22 cellular contexts compared by ENCODE assay signal in the genomic region with DNA sequence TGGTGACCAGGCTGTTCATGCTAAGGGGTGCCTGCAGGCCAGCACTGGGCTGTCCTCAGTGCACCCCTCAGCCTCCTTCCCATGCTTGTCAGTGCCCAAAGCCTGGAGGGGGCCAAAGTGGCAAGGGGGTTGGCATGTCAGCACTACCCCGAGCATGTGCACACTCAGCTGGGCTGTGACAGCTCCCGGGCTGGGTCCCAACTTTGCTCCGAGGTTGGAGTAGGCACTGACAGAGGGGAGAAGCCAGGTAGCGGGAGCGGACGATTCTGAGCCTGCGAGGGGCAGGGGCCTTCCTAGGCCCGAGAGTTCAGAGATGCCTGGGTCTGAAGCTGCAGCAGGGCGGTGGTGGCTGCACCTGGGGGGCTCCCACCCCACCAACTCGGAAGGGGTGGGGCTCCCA.
"Had no signal": no experiment of that assay in that cellular context is flagged by ENCODE, and none has a peak within 500 bp of the region (broad histone marks: within the 10 kb centered on the region; RNA-seq: fewer than 3 reads in every experiment).

No MANE protein-coding gene starts in this region.

- H2AFZ ChIP-seq: hepatocyte had no signal

- H3K36me3 ChIP-seq: suprapubic skin, tibial nerve, uterus, WERI-Rb-1 had no signal

- ATAC-seq: activated CD8-positive, alpha-beta memory T cell treated with anti-CD3 and anti-CD28 coated beads, Interleukin-2, amount 10 ng/mL, durations not matched to agents 7 days and 5 days; activated CD8-positive, alpha-beta T cell treated with anti-CD3 and anti-CD28 coated beads for 36 hours had no signal

- H3K4me3 ChIP-seq: hepatocyte, stomach, suprapubic skin, tibial nerve, uterus had no signal

- H3K4me2 ChIP-seq: hepatocyte had no signal

- H3K4me3 Mint-ChIP-seq: activated CD4-positive, alpha-beta T cell treated with anti-CD3 and anti-CD28 coated beads, Interleukin-2, amount 10 ng/mL, durations not matched to agents 7 days and 5 days; activated CD8-positive, alpha-beta memory T cell treated with anti-CD3 and anti-CD28 coated beads, Interleukin-2, amount 10 ng/mL, durations not matched to agents 7 days and 5 days; activated CD8-positive, alpha-beta T cell treated with anti-CD3 and anti-CD28 coated beads for 36 hours; activated naive CD4-positive, alpha-beta T cell treated with anti-CD3 and anti-CD28 coated beads, Interleukin-2, amount 10 ng/mL, durations not matched to agents 7 days and 5 days; neural crest cell had no signal

- H3K9me3 ChIP-seq: stomach, suprapubic skin, tibial nerve, uterus had no signal

- H3K36me3 Mint-ChIP-seq: activated naive CD4-positive, alpha-beta T cell treated with anti-CD3 and anti-CD28 coated beads, Interleukin-2, amount 10 ng/mL, durations not matched to agents 7 days and 5 days had no signal

- H3K27me3 ChIP-seq: hepatocyte, stomach, suprapubic skin, tibial nerve, uterus had no signal

- H3K27me3 Mint-ChIP-seq: activated CD4-positive, alpha-beta T cell treated with anti-CD3 and anti-CD28 coated beads, Interleukin-2, amount 10 ng/mL, durations not matched to agents 7 days and 5 days; activated CD8-positive, alpha-beta memory T cell treated with anti-CD3 and anti-CD28 coated beads, Interleukin-2, amount 10 ng/mL, durations not matched to agents 7 days and 5 days; activated CD8-positive, alpha-beta T cell treated with anti-CD3 and anti-CD28 coated beads for 36 hours; activated naive CD4-positive, alpha-beta T cell treated with anti-CD3 and anti-CD28 coated beads, Interleukin-2, amount 10 ng/mL, durations not matched to agents 7 days and 5 days had no signal

- H3K27ac Mint-ChIP-seq: activated CD4-positive, alpha-beta T cell treated with anti-CD3 and anti-CD28 coated beads, Interleukin-2, amount 10 ng/mL, durations not matched to agents 7 days and 5 days; activated CD8-positive, alpha-beta memory T cell treated with anti-CD3 and anti-CD28 coated beads, Interleukin-2, amount 10 ng/mL, durations not matched to agents 7 days and 5 days; activated CD8-positive, alpha-beta T cell treated with anti-CD3 and anti-CD28 coated beads for 36 hours; activated naive CD4-positive, alpha-beta T cell treated with anti-CD3 and anti-CD28 coated beads, Interleukin-2, amount 10 ng/mL, durations not matched to agents 7 days and 5 days had no signal

- H3K9me3 Mint-ChIP-seq: activated CD4-positive, alpha-beta T cell treated with anti-CD3 and anti-CD28 coated beads, Interleukin-2, amount 10 ng/mL, durations not matched to agents 7 days and 5 days; activated CD8-positive, alpha-beta T cell treated with anti-CD3 and anti-CD28 coated beads for 36 hours; activated naive CD4-positive, alpha-beta T cell treated with anti-CD3 and anti-CD28 coated beads, Interleukin-2, amount 10 ng/mL, durations not matched to agents 7 days and 5 days; immature natural killer cell; neural crest cell had no signal

- FAIRE-seq: TTC549 had no signal

- H3K79me2 ChIP-seq: hepatocyte had no signal

- DNase-seq: activated CD4-positive, alpha-beta T cell treated with anti-CD3 and anti-CD28 coated beads, Interleukin-2, amount 10 ng/mL, durations not matched to agents 7 days and 5 days; activated CD4-positive, CD25-positive, alpha-beta regulatory T cell treated with anti-CD3 and anti-CD28 coated beads, Interleukin-2, amount 50 U/mL, for 72 hours; activated CD8-positive, alpha-beta memory T cell treated with anti-CD3 and anti-CD28 coated beads, Interleukin-2, amount 10 ng/mL, durations not matched to agents 7 days and 5 days; activated CD8-positive, alpha-beta T cell treated with anti-CD3 and anti-CD28 coated beads for 36 hours; activated effector memory CD4-positive, alpha-beta T cell treated with anti-CD3 and anti-CD28 coated beads, Interleukin-2, amount 50 U/mL, for 16 hours; activated naive CD4-positive, alpha-beta T cell treated with anti-CD3 and anti-CD28 coated beads, Interleukin-2, amount 10 ng/mL, durations not matched to agents 7 days and 5 days; activated T-cell treated with anti-CD3 and anti-CD28 coated beads for 4 hours; amygdala; cortex of kidney; immature natural killer cell; kidney glomerular epithelial cell; stimulated activated CD4-positive, alpha-beta T cell treated with anti-CD3 and anti-CD28 coated beads, Interleukin-4, amount 100 ng/mL, for 4 hours; stomach; T-helper 1 cell; uterus; WERI-Rb-1 had no signal

- H3K4me1 Mint-ChIP-seq: activated CD4-positive, alpha-beta T cell treated with anti-CD3 and anti-CD28 coated beads, Interleukin-2, amount 10 ng/mL, durations not matched to agents 7 days and 5 days; activated CD8-positive, alpha-beta memory T cell treated with anti-CD3 and anti-CD28 coated beads, Interleukin-2, amount 10 ng/mL, durations not matched to agents 7 days and 5 days; activated naive CD4-positive, alpha-beta T cell treated with anti-CD3 and anti-CD28 coated beads, Interleukin-2, amount 10 ng/mL, durations not matched to agents 7 days and 5 days had no signal

- H3K27ac ChIP-seq: epithelial cell of prostate, hepatocyte, stomach, suprapubic skin, tibial nerve, uterus, WERI-Rb-1 had no signal

- H3K4me1 ChIP-seq: suprapubic skin, tibial nerve, uterus had no signal
